Comparison of ENCODE assay signal across 7 cellular contexts in genomic region chr22:46763051-46763705, GRCh38. TPM values are rescaled to one million over a fixed set of nuclear protein-coding genes. Genes with fewer than 3 reads are reported as not detected.
DNase-seq lines count a peak whose midpoint lies in the region; ATAC-seq, FAIRE-seq and TF ChIP-seq lines count a peak whose summit lies in the region.

No MANE protein-coding gene starts in this region.

- H3K27me3 ChIP-seq in Panc1 (ENCODE audit: control insufficient read depth, insufficient read depth, low read length) (no peaks in the 10 kb centered on the region), HepG2 (ENCODE audit: control insufficient read depth in 1 of 2, insufficient read depth in 2 of 2, low read length in 2 of 2) (no peaks in the 10 kb centered on the region; a peak in 1 of 5 replicates), thyroid gland (no peaks in the 10 kb centered on the region)

- peaks cover 72% of the 10 kb centered on the region for H3K4me1 Mint-ChIP-seq in central memory CD8-positive, alpha-beta T cell

- H2AFZ ChIP-seq in HepG2 (ENCODE audit: low read length) = no peak overlapping the region

- POLR2A ChIA-PET in Panc1 (lab: Charles Lee) = no interaction called here
- POLR2A ChIA-PET in HepG2 (lab: Yijun Ruan, JAX) = interaction anchor here (0.8 to 5.4 kb wide), 28 partner anchors 8 to 199 kb away, joined by 3 to 144 read pairs (median 6); partner anchors contain the start of gene CERK

- peak overlapping the region; percentile 96 for H3K4me3 Mint-ChIP-seq in central memory CD8-positive, alpha-beta T cell

- H3K9me3 Mint-ChIP-seq in central memory CD8-positive, alpha-beta T cell = no peaks in the 10 kb centered on the region

- 23% methylated on average over 6 of the region's 13 CpGs for WGBS in HepG2 (ENCODE audit: low lambda C conversion rate)
- WGBS in thyroid gland, 2 donors = 13 to 15% methylated on average over 13 of the region's 13 CpGs

- H3K27ac ChIP-seq in Panc1 (ENCODE audit: low read length) (peak overlapping the region; percentile 94), HepG2 (ENCODE audit: extremely low read length, insufficient read depth, low read length) (peak overlapping the region; percentile 91), thyroid gland (peak overlapping the region; percentile 77 to 97 (median 94))

- H3K9me3 ChIP-seq in Panc1 (ENCODE audit: control insufficient read depth, insufficient read depth, low read depth, low read length) = no peaks in the 10 kb centered on the region
- H3K9me3 ChIP-seq in HepG2 (ENCODE audit: low read length) = no peaks in the 10 kb centered on the region
- H3K9me3 ChIP-seq in thyroid gland = no peaks in the 10 kb centered on the region

- DNase-seq in HFF-Myc (ENCODE audit: extremely low read depth, low read depth) (no peak), Panc1 (ENCODE audit: low read depth, low spot score) (no peak), HepG2 (ENCODE audit: low spot score) (no peak), thyroid gland (peak in 1 of 2 donors; percentile 46), midbrain (lab: John Stamatoyannopoulos, UW) (no peak)
- peak in 1 of 2 donors; percentile 34 for DNase-seq in central memory CD8-positive, alpha-beta T cell (ENCODE audit: low spot score in 2 of 2)

- intact Hi-C loops in Panc1 (cut with micrococcal nuclease; ENCODE audit: unreplicated experiment) = no loop called here
- intact Hi-C loops in HepG2 (cut with micrococcal nuclease; ENCODE audit: unreplicated experiment) = no loop called here
- intact Hi-C loops in thyroid gland (cut with DNase I) = no loop called here

- BruUV-seq in Panc1 (replicated peaks; lab: Mats Ljungman, UMichigan) = TSS peak; percentile 83
- TSS peak; percentile 63 for BruUV-seq in HepG2 (replicated peaks; lab: Mats Ljungman, UMichigan)

- peak overlapping the region; percentile 98 for H3K9ac ChIP-seq in HepG2 (ENCODE audit: insufficient read depth, low read depth, low read length)

- no peaks in the 10 kb centered on the region for H4K20me1 ChIP-seq in HepG2 (ENCODE audit: insufficient read depth, low read length)

- no peak for FAIRE-seq in HepG2 (lab: Jason Lieb, UNC)

- H3K4me2 ChIP-seq in HepG2 (ENCODE audit: low read depth, low read length) = peak overlapping the region; percentile 90

- peaks cover 62% of the 10 kb centered on the region for H3K79me2 ChIP-seq in HepG2 (ENCODE audit: insufficient read depth, low read length)

- peaks cover 2% of the 10 kb centered on the region; the same call in 1 of the 2 replicates for H3K36me3 ChIP-seq in Panc1 (ENCODE audit: control insufficient read depth, insufficient read depth, low read length)
- H3K36me3 ChIP-seq in HepG2 (replicated peaks in 1 of 2; ENCODE audit: control insufficient read depth in 1 of 2, insufficient read depth in 2 of 2, low read length in 2 of 2) = peaks cover 0 to 1% of the 10 kb centered on the region in 2 experiments; a peak in 1 of 5 replicates
- H3K36me3 ChIP-seq in thyroid gland = no peaks in the 10 kb centered on the region

- H3K27me3 Mint-ChIP-seq in central memory CD8-positive, alpha-beta T cell = no peaks in the 10 kb centered on the region

- TF ChIP-seq EP300 in HepG2 (IDR thresholded peaks at IDR 0.05; ENCODE audit: low read depth in 2 of 2, low read length in 2 of 2) (no peak), HepG2 (CRISPR knock-in tag; IDR thresholded peaks at IDR 0.05; ENCODE audit: borderline replicate concordance) (no peak)

- in situ Hi-C loops in Panc1 (cut with HindIII; ENCODE audit: low pct_unique_long_range_greater_than_20kb, low sequenced_read_pairs) (no loop called here), HepG2 (cut with HindIII; ENCODE audit: extremely low pct_ligation_motif_present, low pct_unique_long_range_greater_than_20kb) (no loop called here)

- peak overlapping the region; percentile 99 for H3K27ac Mint-ChIP-seq in central memory CD8-positive, alpha-beta T cell (ENCODE audit: low read depth)

- H3K4me3 ChIP-seq in HFF-Myc (replicated peaks; ENCODE audit: low read depth, low read length) (peak overlapping the region; percentile 100), Panc1 (ENCODE audit: low read depth in 2 of 2, low read length in 2 of 2) (peak overlapping the region; percentile 69 to 96), HepG2 (replicated peaks in 1 of 3; ENCODE audit: insufficient read depth in 1 of 3, low read depth in 2 of 3, low read length in 3 of 3) (peak overlapping the region; percentile 74 to 96 (median 80)), thyroid gland (replicated peaks in 1 of 3) (peak overlapping the region; percentile 73 to 79 (median 75))

- TF ChIP-seq POLR2A in GM18505 (IDR thresholded peaks at IDR 0.05; ENCODE audit: borderline replicate concordance, extremely low read depth, insufficient read depth, insufficient read length) (peak; percentile 51), HepG2 (IDR thresholded peaks at IDR 0.05; ENCODE audit: insufficient read depth in 1 of 2, low read depth in 2 of 2, low read length in 2 of 2) (no peak), thyroid gland (IDR thresholded peaks at IDR 0.05) (no peak)

- no peak for TF ChIP-seq CTCF in HFF-Myc (IDR thresholded peaks at IDR 0.05; ENCODE audit: low read depth, low read length, missing control alignments)
- TF ChIP-seq CTCF in Panc1 (IDR thresholded peaks at IDR 0.05) = no peak
- no peak for TF ChIP-seq CTCF in HepG2 (CRISPR knock-in tag; IDR thresholded peaks at IDR 0.05)
- no peak for TF ChIP-seq CTCF in thyroid gland (IDR thresholded peaks at IDR 0.05)

- no peak for ATAC-seq in GM18505 (IDR thresholded peaks at IDR 0.05; ENCODE audit: unreplicated experiment)
- no peak for ATAC-seq in Panc1
- peak; percentile 52 for ATAC-seq in central memory CD8-positive, alpha-beta T cell (replicated peaks; ENCODE audit: extremely low read depth, poor library complexity, severe bottlenecking)
- peak; percentile 6; the same call in 2 of the 3 replicates for ATAC-seq in HepG2

- H3K4me1 ChIP-seq in Panc1 (ENCODE audit: control insufficient read depth, insufficient read depth, low read length) (peaks cover 25% of the 10 kb centered on the region), HepG2 (ENCODE audit: insufficient read depth, low read length) (peaks cover 56% of the 10 kb centered on the region), thyroid gland (peaks cover 40 to 42% of the 10 kb centered on the region in 2 donors)

- peaks cover 26% of the 10 kb centered on the region for H3K36me3 Mint-ChIP-seq in central memory CD8-positive, alpha-beta T cell (ENCODE audit: insufficient read depth)

- TF ChIP-seq RAD21 in HepG2 (CRISPR knock-in tag; IDR thresholded peaks at IDR 0.05) = no peak

- CTCF ChIA-PET in Panc1 (lab: Charles Lee) = interaction anchor here (1.4 kb wide), 1 partner anchor 38 kb away, joined by 3 read pairs; no protein-coding TSS in a partner anchor
- CTCF ChIA-PET in HepG2 (lab: Yijun Ruan, JAX; ENCODE audit: low intra/inter-chr PET ratio, low total read pairs) = interaction anchor here (0.7 kb wide), 1 partner anchor 43 kb away, joined by 3 read pairs; no protein-coding TSS in a partner anchor

RNA-seq across cellular contexts. Expression of gene TBC1D22A, which starts 0.7 kb away (rescaled TPM):
- total RNA-seq in Panc1 (2021; ENCODE audit: unreplicated experiment) (28.7 TPM), HepG2 (2016; rRNA removed; fragmentation: Illumina TruSeq; extraction: Trizol) (17.3 and 17.6 TPM in 2 replicates), thyroid gland (10 to 100 TPM; 26.7 to 34.6 (median 33.2) TPM)
- polyA plus RNA-seq in Panc1 (2012; ENCODE audit: insufficient read length) = 35.6 TPM
- total RNA-seq in HepG2 (2016; cell fraction: cytosol; rRNA removed; fragmentation: Illumina TruSeq; extraction: Trizol; ENCODE audit: low read depth) = 13.6 and 13.8 TPM in 2 replicates
- total RNA-seq in HepG2 (2016; cell fraction: insoluble cytoplasmic fraction; rRNA removed; fragmentation: Illumina TruSeq; extraction: Trizol) = 14.5 and 18.0 TPM in 2 replicates
- total RNA-seq in HepG2 (2016; cell fraction: membrane; rRNA removed; fragmentation: Illumina TruSeq; extraction: Trizol) = 15.2 and 19.7 TPM in 2 replicates
- 11.0 and 13.2 TPM in 2 replicates for total RNA-seq in HepG2 (2016; cell fraction: nucleus; rRNA removed; fragmentation: Illumina TruSeq; extraction: Trizol)
- 17.5 and 18.0 TPM in 2 replicates for polyA plus RNA-seq in HepG2 (2011; rRNA removed)
- 16.4 and 18.2 TPM in 2 replicates for polyA plus RNA-seq in HepG2 (2011; cell fraction: cytosol; rRNA removed)
- 14.2 and 18.7 TPM in 2 replicates for polyA plus RNA-seq in HepG2 (2011; cell fraction: nucleus; rRNA removed)
- polyA plus RNA-seq in HepG2 (2012) = 12.4 and 15.2 TPM in 2 replicates
- polyA plus RNA-seq in HepG2 (2016; cell fraction: cytosol; fragmentation: Illumina TruSeq; extraction: Trizol; ENCODE audit: low read depth) = 7.7 and 9.5 TPM in 2 replicates
- 17.3 and 21.6 TPM in 2 replicates for polyA plus RNA-seq in HepG2 (2016; cell fraction: insoluble cytoplasmic fraction; fragmentation: Illumina TruSeq; extraction: Trizol; ENCODE audit: low read depth)
- 14.3 and 16.8 TPM in 2 replicates for polyA plus RNA-seq in HepG2 (2016; cell fraction: membrane; fragmentation: Illumina TruSeq; extraction: Trizol; ENCODE audit: low read depth)
- polyA plus RNA-seq in HepG2 (2016; cell fraction: nucleus; fragmentation: Illumina TruSeq; extraction: Trizol; ENCODE audit: insufficient read depth, low read depth) = 13.4 and 13.5 TPM in 2 replicates
- polyA minus RNA-seq in HepG2 (2011; rRNA and poly(A)+ RNA removed; ENCODE audit: low replicate concordance) = 14.2 and 23.5 TPM in 2 replicates
- polyA minus RNA-seq in HepG2 (2011; cell fraction: cytosol; rRNA and poly(A)+ RNA removed) = 11.9 and 12.0 TPM in 2 replicates
- polyA minus RNA-seq in HepG2 (2011; cell fraction: nucleus; rRNA and poly(A)+ RNA removed) = 21.5 and 22.0 TPM in 2 replicates

RNA-seq across cellular contexts. Expression of gene CERK, which starts 25.1 kb away (rescaled TPM):
- total RNA-seq in Panc1 (2021; ENCODE audit: unreplicated experiment) (30.9 TPM), HepG2 (2016; rRNA removed; fragmentation: Illumina TruSeq; extraction: Trizol) (40.3 and 41.8 TPM in 2 replicates), thyroid gland (10 to 100 TPM; 74.6 to 84.7 (median 81.5) TPM)
- polyA plus RNA-seq in Panc1 (2012; ENCODE audit: insufficient read length) = 24.0 TPM
- 33.8 and 34.8 TPM in 2 replicates for total RNA-seq in HepG2 (2016; cell fraction: cytosol; rRNA removed; fragmentation: Illumina TruSeq; extraction: Trizol; ENCODE audit: low read depth)
- 36.2 and 38.6 TPM in 2 replicates for total RNA-seq in HepG2 (2016; cell fraction: insoluble cytoplasmic fraction; rRNA removed; fragmentation: Illumina TruSeq; extraction: Trizol)
- total RNA-seq in HepG2 (2016; cell fraction: membrane; rRNA removed; fragmentation: Illumina TruSeq; extraction: Trizol) = 63.0 and 65.4 TPM in 2 replicates
- total RNA-seq in HepG2 (2016; cell fraction: nucleus; rRNA removed; fragmentation: Illumina TruSeq; extraction: Trizol) = 26.0 and 34.7 TPM in 2 replicates
- 41.9 and 49.5 TPM in 2 replicates for polyA plus RNA-seq in HepG2 (2011; rRNA removed)
- polyA plus RNA-seq in HepG2 (2011; cell fraction: cytosol; rRNA removed) = 38.6 and 42.2 TPM in 2 replicates
- 42.7 and 45.1 TPM in 2 replicates for polyA plus RNA-seq in HepG2 (2011; cell fraction: nucleus; rRNA removed)
- polyA plus RNA-seq in HepG2 (2012) = 38.6 and 44.4 TPM in 2 replicates
- polyA plus RNA-seq in HepG2 (2016; cell fraction: cytosol; fragmentation: Illumina TruSeq; extraction: Trizol; ENCODE audit: low read depth) = 31.4 and 34.6 TPM in 2 replicates
- 32.4 and 37.2 TPM in 2 replicates for polyA plus RNA-seq in HepG2 (2016; cell fraction: insoluble cytoplasmic fraction; fragmentation: Illumina TruSeq; extraction: Trizol; ENCODE audit: low read depth)
- 47.9 and 48.5 TPM in 2 replicates for polyA plus RNA-seq in HepG2 (2016; cell fraction: membrane; fragmentation: Illumina TruSeq; extraction: Trizol; ENCODE audit: low read depth)
- 42.2 and 46.3 TPM in 2 replicates for polyA plus RNA-seq in HepG2 (2016; cell fraction: nucleus; fragmentation: Illumina TruSeq; extraction: Trizol; ENCODE audit: insufficient read depth, low read depth)
- 29.1 and 59.9 TPM in 2 replicates for polyA minus RNA-seq in HepG2 (2011; rRNA and poly(A)+ RNA removed; ENCODE audit: low replicate concordance)
- 26.6 and 33.8 TPM in 2 replicates for polyA minus RNA-seq in HepG2 (2011; cell fraction: cytosol; rRNA and poly(A)+ RNA removed)
- 39.4 and 41.5 TPM in 2 replicates for polyA minus RNA-seq in HepG2 (2011; cell fraction: nucleus; rRNA and poly(A)+ RNA removed)

Comparison
In these comparisons a context has a peak if more than half of its experiments do, and no peak if none do; other contexts are left out.
1. ATAC-seq: peak in central memory CD8-positive, alpha-beta T cell (single experiment) and HepG2 (single experiment); none in GM18505 (single experiment) and Panc1 (single experiment).
2. Peak in every context shown above with its lines, with median percentiles within 50 percentile points of each other: H3K4me3 ChIP-seq and H3K27ac ChIP-seq.